In the genomic region with DNA sequence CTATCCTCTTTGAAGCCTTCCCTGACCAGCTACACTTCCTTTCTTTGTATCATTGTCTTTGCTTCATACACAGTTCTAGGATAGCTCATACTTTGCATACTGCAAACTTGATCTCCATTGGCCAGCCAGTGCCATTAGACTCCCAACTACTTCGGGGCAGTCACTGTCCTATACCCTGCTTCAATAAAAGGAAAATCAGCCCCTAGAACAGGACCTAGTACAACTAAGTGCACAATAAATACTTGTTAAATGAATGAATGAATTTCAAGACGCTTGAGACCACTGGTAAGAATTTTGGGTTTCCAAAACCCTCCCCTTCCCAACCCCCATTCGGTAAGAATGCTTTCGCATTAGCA, we compare ENCODE assay signal across 9 cellular contexts. TPM values are rescaled to one million over a fixed set of nuclear protein-coding genes. Genes with fewer than 3 reads are reported as not detected.
DNase-seq lines count a peak whose midpoint lies in the region; ATAC-seq and TF ChIP-seq lines count a peak whose summit lies in the region.
"Had no signal": no experiment of that assay in that cellular context is flagged by ENCODE, and none has a peak within 500 bp of the region (broad histone marks: within the 10 kb centered on the region; RNA-seq: fewer than 3 reads in every experiment).

No MANE protein-coding gene starts in this region.

- peaks cover 3% of the 10 kb centered on the region for H3K36me3 ChIP-seq in SJCRH30

- ATAC-seq in GM21447 (IDR thresholded peaks at IDR 0.05; ENCODE audit: unreplicated experiment), result peak; percentile 10

- H3K27me3 ChIP-seq in SJCRH30, result peaks cover 13% of the 10 kb centered on the region

- H3K27ac ChIP-seq in SJCRH30, result peak overlapping the region; percentile 2; the same call in 1 of the 2 replicates

- H3K4me1 ChIP-seq in SJCRH30, result peaks cover 8% of the 10 kb centered on the region

- no peaks in the 10 kb centered on the region for H3K9me3 ChIP-seq in SJCRH30 (replicated peaks)

- DNase-seq in SJCRH30 (peak in 1 of 2 experiments; percentile 60), fibroblast of mammary gland (ENCODE audit: low read depth) (no peak), skeletal muscle cell (ENCODE audit: low read depth) (no peak), AG08395 (ENCODE audit: low spot score) (no peak), NCI-H1930 (lab: John Stamatoyannopoulos, UW) (no peak)
- DNase-seq in stimulated activated CD4-positive, alpha-beta T cell treated with anti-CD3 and anti-CD28 coated beads, Interleukin-4, amount 100 ng/mL, for 1 hour, result no peak
- no peak for DNase-seq in stimulated activated CD8-positive, alpha-beta memory T cell treated with anti-CD3 and anti-CD28 coated beads, Interleukin-4, amount 100 ng/mL, for 48 hours

- TF ChIP-seq CTCF in fibroblast of mammary gland (conservative IDR thresholded peaks at IDR 0.05; ENCODE audit: control insufficient read depth, insufficient read depth, low read depth, low read length), result no peak

- H3K4me3 ChIP-seq in SJCRH30 (peak overlapping the region; percentile 72), fibroblast of mammary gland (ENCODE audit: control insufficient read depth, low read depth, low read length) (peak overlapping the region; percentile 71), skeletal muscle cell (ENCODE audit: low read depth, low read length) (peak overlapping the region; percentile 61)

RNA-seq across cellular contexts. Expression of a gene that starts 0.5 kb away (rescaled TPM):
- 170 and 171 TPM in 2 replicates for total RNA-seq in SJCRH30 (2014; rRNA removed; shearing (Covaris generic))

RNA-seq across cellular contexts. Expression of a gene that starts 14.1 kb away (rescaled TPM):
- 157 and 192 TPM in 2 replicates for total RNA-seq in SJCRH30 (2014; rRNA removed; shearing (Covaris generic))

RNA-seq across cellular contexts. Expression of a gene that starts 20.7 kb away (rescaled TPM):
- total RNA-seq in SJCRH30 (2014; rRNA removed; shearing (Covaris generic)), result 234 and 262 TPM in 2 replicates

RNA-seq across cellular contexts. Expression of a gene that starts 40.7 kb away (rescaled TPM):
- 0.41 and 0.47 TPM in 2 replicates for total RNA-seq in SJCRH30 (2014; rRNA removed; shearing (Covaris generic))
- total RNA-seq: HT1080 had no signal

RNA-seq across cellular contexts. Expression of a gene that starts 42.5 kb away (rescaled TPM):
- 82.7 and 104 TPM in 2 replicates for total RNA-seq in SJCRH30 (2014; rRNA removed; shearing (Covaris generic))
